30 cellular contexts compared by ENCODE assay signal in the genomic region with DNA sequence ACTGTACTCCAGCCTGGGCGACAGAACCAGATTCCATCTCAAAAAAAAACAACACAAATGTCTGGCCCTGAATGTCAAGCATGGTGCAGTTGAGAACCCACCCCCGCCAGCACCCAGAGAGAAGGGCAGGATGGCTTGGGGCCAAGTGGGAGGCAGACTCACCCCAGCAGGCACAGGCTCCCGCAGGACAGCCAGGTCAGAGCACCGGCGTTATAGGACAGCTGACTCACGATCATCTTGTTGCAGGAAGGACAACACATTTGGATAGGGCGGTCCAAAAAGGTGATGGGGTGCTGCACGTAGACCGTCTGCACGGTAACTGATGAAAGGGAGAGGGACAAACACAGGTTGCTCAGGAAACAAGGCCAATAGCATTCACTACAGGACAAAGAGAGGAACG. TPM values are rescaled to one million over a fixed set of nuclear protein-coding genes. Genes with fewer than 3 reads are reported as not detected.
DNase-seq lines count a peak whose midpoint lies in the region; ATAC-seq and TF ChIP-seq lines count a peak whose summit lies in the region.
"Had no signal": no experiment of that assay in that cellular context is flagged by ENCODE, and none has a peak within 500 bp of the region (broad histone marks: within the 10 kb centered on the region; RNA-seq: fewer than 3 reads in every experiment).

No MANE protein-coding gene starts in this region.

- peaks cover 31 to 61% (median 43%) of the 10 kb centered on the region in 10 experiments for H3K4me1 ChIP-seq in BLaER1 treated with 17β-estradiol and CSF1 and Interleukin-3, amounts not matched to agents 10 nM and 100 nM
- H3K4me1 ChIP-seq in liver (ENCODE audit: control insufficient read depth in 4 of 4, insufficient read depth in 4 of 4, low read length in 3 of 4) (peaks cover 2 to 22% (median 12%) of the 10 kb centered on the region in 4 donors), subcutaneous abdominal adipose tissue (ENCODE audit: control insufficient read depth in 5 of 5, insufficient read depth in 5 of 5, low read length in 5 of 5) (peaks cover 4 to 58% (median 47%) of the 10 kb centered on the region in 5 donors)
- H3K4me1 ChIP-seq: HAP-1 had no signal

- TF ChIP-seq RAD21 in liver (IDR thresholded peaks at IDR 0.05) = no peak

- no peak for DNase-seq in CD4-positive, alpha-beta T cell
- DNase-seq in SIG-M5 treated with dmso at 0.1 percent for 504 hours (lab: John Stamatoyannopoulos, UW; ENCODE audit: unreplicated experiment) = no peak
- no peak for DNase-seq in SHP77 (lab: John Stamatoyannopoulos, UW)
- DNase-seq: activated CD4-positive, alpha-beta memory T cell treated with anti-CD3 and anti-CD28 coated beads, Interleukin-2, amount 10 ng/mL, durations not matched to agents 7 days and 5 days; activated CD4-positive, alpha-beta T cell treated with anti-CD3 and anti-CD28 coated beads for 1 hour; activated CD8-positive, alpha-beta memory T cell treated with anti-CD3 and anti-CD28 coated beads, Interleukin-2, amount 50 U/mL, for 48 hours; activated naive CD4-positive, alpha-beta T cell treated with anti-CD3 and anti-CD28 coated beads for 36 hours; DMS79 treated with DMSO at 0.1 percent for 48 hours; foreskin melanocyte; GDM1; kidney glomerular epithelial cell; NCI-H1417; NCI-H2081; NCI-H526 treated with DMSO at 0.1 percent for 48 hours; NK-92 treated with Interleukin-12 subunit alpha and Interleukin-12 subunit beta, amount 100 ng/mL, for 24 hours; PC-9; stimulated activated CD4-positive, alpha-beta T cell treated with anti-CD3 and anti-CD28 coated beads, Interleukin-4, amount 100 ng/mL, for 1 hour; T-helper 17 cell; testis had no signal

- H3K27ac Mint-ChIP-seq in CD4-positive, alpha-beta T cell = peak overlapping the region; percentile 94
- H3K27ac Mint-ChIP-seq: activated CD4-positive, alpha-beta memory T cell treated with anti-CD3 and anti-CD28 coated beads, Interleukin-2, amount 10 ng/mL, durations not matched to agents 7 days and 5 days; activated naive CD4-positive, alpha-beta T cell treated with anti-CD3 and anti-CD28 coated beads for 36 hours; activated T-helper 1 cell treated with anti-CD3 and anti-CD28 coated beads, Interleukin-12 subunit alpha, Interleukin-12 subunit beta, Interleukin-2, Interleukin-4 antibody, amounts not matched to agents 30 ng/mL and 10 ng/mL and 1 ng/mL, durations not matched to agents 14 hours and 24 hours and 36 hours; T-helper 17 cell had no signal

- WGBS in liver = 77% methylated on average over 11 of the region's 11 CpGs

- no peaks in the 10 kb centered on the region for H3K27me3 Mint-ChIP-seq in CD4-positive, alpha-beta T cell
- H3K27me3 Mint-ChIP-seq: activated CD4-positive, alpha-beta memory T cell treated with anti-CD3 and anti-CD28 coated beads, Interleukin-2, amount 10 ng/mL, durations not matched to agents 7 days and 5 days; memory B cell; T-helper 17 cell had no signal

- H3K4me2 ChIP-seq in BLaER1 treated with 17β-estradiol and CSF1 and Interleukin-3, amounts not matched to agents 10 nM and 100 nM = peak overlapping the region in 8 of 11 experiments; percentile 19 to 65 (median 42); a peak in 11 of 22 replicates
- H3K4me2 ChIP-seq: PC-9 had no signal

- H3K27ac ChIP-seq in BLaER1 treated with 17β-estradiol and CSF1 and Interleukin-3, amounts not matched to agents 10 nM and 100 nM = no peak overlapping the region
- no peak overlapping the region for H3K27ac ChIP-seq in CD4-positive, alpha-beta T cell (ENCODE audit: low read depth, low read length)
- peak overlapping the region; percentile 86 to 89 for H3K27ac ChIP-seq in liver (ENCODE audit: low read depth in 1 of 2, low read length in 2 of 2)
- peak overlapping the region; percentile 85 for H3K27ac ChIP-seq in subcutaneous abdominal adipose tissue (ENCODE audit: low read depth, low read length)
- H3K27ac ChIP-seq: C4-2B, HL-60, PC-9 had no signal

- no peaks in the 10 kb centered on the region for H3K27me3 ChIP-seq in BLaER1 treated with 17β-estradiol and CSF1 and Interleukin-3, amounts not matched to agents 10 nM and 100 nM
- H3K27me3 ChIP-seq in CD4-positive, alpha-beta T cell (ENCODE audit: control insufficient read depth, insufficient read depth, low read length) = no peaks in the 10 kb centered on the region
- H3K27me3 ChIP-seq in liver (ENCODE audit: control insufficient read depth in 4 of 4, insufficient read depth in 4 of 4, low read length in 3 of 4) (no peaks in the 10 kb centered on the region), subcutaneous abdominal adipose tissue (ENCODE audit: control insufficient read depth in 5 of 5, insufficient read depth in 4 of 5, low read length in 5 of 5) (no peaks in the 10 kb centered on the region)
- H3K27me3 ChIP-seq: breast epithelium, testis had no signal

- H3K9ac ChIP-seq in BLaER1 treated with 17β-estradiol and CSF1 and Interleukin-3, amounts not matched to agents 10 nM and 100 nM = no peak overlapping the region
- H3K9ac ChIP-seq in liver (ENCODE audit: low read depth in 1 of 2, low read length in 2 of 2) (no peak overlapping the region), subcutaneous abdominal adipose tissue (ENCODE audit: low read length in 5 of 5) (no peak overlapping the region)

- H3K4me3 ChIP-seq in BLaER1 treated with 17β-estradiol and CSF1 and Interleukin-3, amounts not matched to agents 10 nM and 100 nM = no peak overlapping the region
- no peak overlapping the region for H3K4me3 ChIP-seq in liver (ENCODE audit: low read depth in 1 of 3, low read length in 3 of 3)
- no peak overlapping the region for H3K4me3 ChIP-seq in subcutaneous abdominal adipose tissue (ENCODE audit: low read depth in 1 of 5, low read length in 5 of 5)
- H3K4me3 ChIP-seq: breast epithelium, HAP-1, PC-9, testis had no signal

- TF ChIP-seq CTCF in CD4-positive, alpha-beta T cell (IDR thresholded peaks at IDR 0.05) = no peak
- TF ChIP-seq CTCF in liver (IDR thresholded peaks at IDR 0.05; ENCODE audit: low read depth, low read length, missing input control) = no peak

- H3K4me1 Mint-ChIP-seq in CD4-positive, alpha-beta T cell (ENCODE audit: low read depth) = peaks cover 36% of the 10 kb centered on the region
- H3K4me1 Mint-ChIP-seq: memory B cell had no signal

- CTCF ChIA-PET in CD4-positive, alpha-beta T cell (lab: Charles Lee) = no interaction called here

- peaks cover 74 to 100% (median 98%) of the 10 kb centered on the region in 11 experiments for H3K36me3 ChIP-seq in BLaER1 treated with 17β-estradiol and CSF1 and Interleukin-3, amounts not matched to agents 10 nM and 100 nM
- H3K36me3 ChIP-seq in liver (ENCODE audit: control insufficient read depth in 4 of 4, insufficient read depth in 3 of 4, low read depth in 1 of 4, low read length in 3 of 4) (peaks cover 9 to 27% (median 22%) of the 10 kb centered on the region in 4 donors), subcutaneous abdominal adipose tissue (ENCODE audit: control insufficient read depth in 5 of 5, insufficient read depth in 5 of 5, low read length in 5 of 5) (peaks cover 5 to 75% (median 50%) of the 10 kb centered on the region in 5 donors)
- H3K36me3 ChIP-seq: HAP-1 had no signal

- intact Hi-C loops in CD4-positive, alpha-beta T cell (cut with DNase I, micrococcal nuclease) = no loop called here

- no peak overlapping the region for H3K4me3 Mint-ChIP-seq in CD4-positive, alpha-beta T cell
- H3K4me3 Mint-ChIP-seq: activated CD4-positive, alpha-beta memory T cell treated with anti-CD3 and anti-CD28 coated beads, Interleukin-2, amount 10 ng/mL, durations not matched to agents 7 days and 5 days; activated naive CD4-positive, alpha-beta T cell treated with anti-CD3 and anti-CD28 coated beads for 36 hours; activated T-helper 1 cell treated with anti-CD3 and anti-CD28 coated beads, Interleukin-12 subunit alpha, Interleukin-12 subunit beta, Interleukin-2, Interleukin-4 antibody, amounts not matched to agents 30 ng/mL and 10 ng/mL and 1 ng/mL, durations not matched to agents 14 hours and 24 hours and 36 hours; memory B cell; T-helper 17 cell had no signal

- no peaks in the 10 kb centered on the region for H3K9me3 Mint-ChIP-seq in CD4-positive, alpha-beta T cell

- no peak for ATAC-seq in CD4-positive, alpha-beta T cell (ENCODE audit: poor library complexity)
- no peak for ATAC-seq in HG02852 (IDR thresholded peaks at IDR 0.05; ENCODE audit: unreplicated experiment)
- ATAC-seq: Right ventricle myocardium inferior, T-helper 17 cell had no signal

- POLR2A ChIA-PET in CD4-positive, alpha-beta T cell (lab: Charles Lee) = no interaction called here

- peaks cover 92% of the 10 kb centered on the region for H3K36me3 Mint-ChIP-seq in CD4-positive, alpha-beta T cell (ENCODE audit: low read depth)

- peaks cover 0 to 36% (median 19%) of the 10 kb centered on the region in 11 experiments; a peak in 17 of 22 replicates for H3K9me3 ChIP-seq in BLaER1 treated with 17β-estradiol and CSF1 and Interleukin-3, amounts not matched to agents 10 nM and 100 nM (replicated peaks in 1 of 11)
- no peaks in the 10 kb centered on the region for H3K9me3 ChIP-seq in CD4-positive, alpha-beta T cell (ENCODE audit: control insufficient read depth, low read length)
- H3K9me3 ChIP-seq in liver (ENCODE audit: control insufficient read depth in 4 of 4, low read length in 3 of 4) = peaks cover 0 to 2% (median 0%) of the 10 kb centered on the region in 4 donors
- peaks cover 0 to 8% (median 3%) of the 10 kb centered on the region in 5 donors for H3K9me3 ChIP-seq in subcutaneous abdominal adipose tissue (ENCODE audit: control insufficient read depth in 5 of 5, low read length in 5 of 5)
- H3K9me3 ChIP-seq: testis had no signal

- peaks cover 14 to 100% (median 69%) of the 10 kb centered on the region in 11 experiments for H4K20me1 ChIP-seq in BLaER1 treated with 17β-estradiol and CSF1 and Interleukin-3, amounts not matched to agents 10 nM and 100 nM

TF ChIP-seq in liver, 16 proteins besides CTCF, POLR2A, EP300 and RAD21 (continues in another document):
- no peak for TF ChIP-seq ZBTB33 (IDR thresholded peaks at IDR 0.05)
- TF ChIP-seq NR2F2 (IDR thresholded peaks at IDR 0.05) = no peak
- no peak for TF ChIP-seq SP1 (IDR thresholded peaks at IDR 0.05)

RNA-seq across cellular contexts. Expression of gene LITAF, which starts 33.3 kb away (rescaled TPM):
- 100 to 1,000 TPM; 226 to 257 TPM for total RNA-seq in CD4-positive, alpha-beta T cell
- 10 to 100 TPM in 1 of 2 donors, 1 to 10 TPM in 1; 5.2 to 14.0 TPM for total RNA-seq in liver
- 10 to 100 TPM; 58.1 to 65.2 TPM for polyA plus RNA-seq in liver

Comparison
In these comparisons a context has a peak if more than half of its experiments do, and no peak if none do; other contexts are left out.
1. H3K27ac ChIP-seq: peak in liver (2 of 2) and subcutaneous abdominal adipose tissue (single experiment); none in BLaER1 treated with 17β-estradiol and CSF1 and Interleukin-3, amounts not matched to agents 10 nM and 100 nM (0 of 11) and CD4-positive, alpha-beta T cell (single experiment).
2. RNA of gene LITAF, which starts 33.3 kb away (total RNA-seq): 226 to 257 TPM in CD4-positive, alpha-beta T cell; 5.2 to 14.0 TPM in liver; every median in the first group is over 10 times any median in the second.